19 cellular contexts compared by ENCODE assay signal in the genomic region with DNA sequence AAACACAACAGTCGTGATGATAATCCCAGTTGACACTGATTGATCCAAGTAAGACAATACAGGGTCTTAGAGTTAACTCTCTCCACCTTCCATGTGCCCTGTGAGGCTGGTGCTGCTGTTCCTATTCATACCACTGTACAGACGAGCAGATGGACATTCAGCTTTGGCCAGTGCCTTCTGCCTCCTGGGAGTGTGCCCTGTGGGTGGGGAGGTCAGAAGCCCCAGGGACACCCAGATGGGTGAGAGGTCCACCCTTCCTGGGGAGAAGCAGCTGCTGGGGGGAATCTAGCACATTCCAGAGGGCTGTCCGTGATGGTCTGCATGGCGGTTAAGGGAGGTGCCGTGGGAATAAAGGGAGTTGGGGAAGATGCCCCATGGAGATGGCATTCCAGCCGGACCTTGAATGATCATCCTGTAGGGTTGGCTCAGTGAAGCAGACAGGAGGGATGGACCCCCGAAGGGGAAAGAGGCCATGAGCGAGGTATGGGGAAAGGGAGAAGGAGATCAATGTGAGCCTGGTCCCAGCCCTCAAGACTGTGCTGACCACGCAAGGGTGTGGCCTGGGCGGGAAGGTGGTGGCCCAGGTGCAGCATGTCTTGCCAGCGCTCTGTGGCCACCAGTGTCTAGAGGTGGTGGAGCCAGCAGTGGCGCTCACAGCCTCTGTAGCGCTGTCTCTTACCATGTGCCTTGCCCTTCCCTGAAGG.
DNase-seq lines count a peak whose midpoint lies in the region; ATAC-seq and TF ChIP-seq lines count a peak whose summit lies in the region.
"Had no signal": no experiment of that assay in that cellular context is flagged by ENCODE, and none has a peak within 500 bp of the region (broad histone marks: within the 10 kb centered on the region; RNA-seq: fewer than 3 reads in every experiment).

No MANE protein-coding gene starts in this region.

- DNase-seq in activated CD8-positive, alpha-beta memory T cell treated with anti-CD3 and anti-CD28 coated beads, Interleukin-2, amount 10 ng/mL, durations not matched to agents 7 days and 5 days: peak; percentile 31
- no peak for DNase-seq in activated CD8-positive, alpha-beta memory T cell treated with anti-CD3 and anti-CD28 coated beads, Interleukin-2, amount 50 U/mL, for 4 hours
- peak; percentile 79 for DNase-seq in chondrocyte (ENCODE audit: low spot score)
- peak; percentile 55 for DNase-seq in myocyte (ENCODE audit: low read depth)
- peak; percentile 21 for DNase-seq in stomach
- no peak for DNase-seq in occipital lobe (lab: John Stamatoyannopoulos, UW)
- DNase-seq: BE2C; CD4-positive, CD25-positive, alpha-beta regulatory T cell; COR-L47; EL; H9; KBM-7; NCI-H1694 treated with DMSO at 0.1 percent for 48 hours; NCI-H510A; NCI-H774 had no signal

- H3K27ac ChIP-seq in stomach: no peak overlapping the region

- H3K4me3 ChIP-seq in stomach: no peak overlapping the region
- H3K4me3 ChIP-seq: GM12878 had no signal

- intact Hi-C loops in stomach (cut with DNase I; ENCODE audit: low total_unique reads): no loop called here

- H3K36me3 Mint-ChIP-seq in activated CD8-positive, alpha-beta memory T cell treated with anti-CD3 and anti-CD28 coated beads, Interleukin-2, amount 10 ng/mL, durations not matched to agents 7 days and 5 days: no peaks in the 10 kb centered on the region
- H3K36me3 Mint-ChIP-seq in chondrocyte (ENCODE audit: low read depth): no peaks in the 10 kb centered on the region
- H3K36me3 Mint-ChIP-seq: CD4-positive, CD25-positive, alpha-beta regulatory T cell had no signal

- H3K4me1 Mint-ChIP-seq in activated CD8-positive, alpha-beta memory T cell treated with anti-CD3 and anti-CD28 coated beads, Interleukin-2, amount 10 ng/mL, durations not matched to agents 7 days and 5 days: peaks cover 6% of the 10 kb centered on the region
- H3K4me1 Mint-ChIP-seq in chondrocyte (ENCODE audit: low read depth): no peaks in the 10 kb centered on the region
- H3K4me1 Mint-ChIP-seq: CD4-positive, CD25-positive, alpha-beta regulatory T cell had no signal

- H3K4me1 ChIP-seq in stomach: peaks cover 0 to 5% (median 0%) of the 10 kb centered on the region in 4 donors
- H3K4me1 ChIP-seq: BE2C had no signal

- WGBS in stomach, 5 donors: 87 to 90% (median 88%) methylated on average over 12 to 13 of the region's 13 CpGs

- no peak for TF ChIP-seq POLR2A in stomach (IDR thresholded peaks at IDR 0.05)

- H3K27me3 Mint-ChIP-seq in activated CD8-positive, alpha-beta memory T cell treated with anti-CD3 and anti-CD28 coated beads, Interleukin-2, amount 10 ng/mL, durations not matched to agents 7 days and 5 days: no peaks in the 10 kb centered on the region
- H3K27me3 Mint-ChIP-seq in chondrocyte (ENCODE audit: low read depth): peaks cover 2% of the 10 kb centered on the region
- H3K27me3 Mint-ChIP-seq: CD4-positive, CD25-positive, alpha-beta regulatory T cell had no signal

- no peaks in the 10 kb centered on the region for H3K27me3 ChIP-seq in stomach
- H3K27me3 ChIP-seq: BE2C had no signal

- no peak overlapping the region for H3K4me3 Mint-ChIP-seq in activated CD8-positive, alpha-beta memory T cell treated with anti-CD3 and anti-CD28 coated beads, Interleukin-2, amount 10 ng/mL, durations not matched to agents 7 days and 5 days
- H3K4me3 Mint-ChIP-seq in chondrocyte (ENCODE audit: unreplicated experiment): no peak overlapping the region
- H3K4me3 Mint-ChIP-seq: CD4-positive, CD25-positive, alpha-beta regulatory T cell; H9 had no signal

- TF ChIP-seq CTCF in chondrocyte (IDR thresholded peaks at IDR 0.05) (no peak), stomach (IDR thresholded peaks at IDR 0.05) (no peak)

- H3K36me3 ChIP-seq in stomach: no peaks in the 10 kb centered on the region
- H3K36me3 ChIP-seq: BE2C had no signal

- ATAC-seq in activated CD8-positive, alpha-beta memory T cell treated with anti-CD3 and anti-CD28 coated beads, Interleukin-2, amount 10 ng/mL, durations not matched to agents 7 days and 5 days: no peak
- ATAC-seq in HG03025 (IDR thresholded peaks at IDR 0.05; ENCODE audit: low FRiP score, unreplicated experiment) (no peak), HG03442 (IDR thresholded peaks at IDR 0.05; ENCODE audit: unreplicated experiment) (no peak)
- ATAC-seq: GM12878, HepG2 had no signal

- CTCF ChIA-PET in activated CD8-positive, alpha-beta memory T cell treated with anti-CD3 and anti-CD28 coated beads, Interleukin-2, amount 10 ng/mL, durations not matched to agents 7 days and 5 days (lab: Charles Lee): interaction anchor here (1.5 kb wide), 1 partner anchor 15 kb away, joined by 3 read pairs; no protein-coding TSS in a partner anchor

- no peaks in the 10 kb centered on the region for H3K9me3 ChIP-seq in stomach
- H3K9me3 ChIP-seq: BE2C had no signal

- no peak for TF ChIP-seq EP300 in stomach (IDR thresholded peaks at IDR 0.05)

- no peak overlapping the region for H3K27ac Mint-ChIP-seq in activated CD8-positive, alpha-beta memory T cell treated with anti-CD3 and anti-CD28 coated beads, Interleukin-2, amount 10 ng/mL, durations not matched to agents 7 days and 5 days
- no peak overlapping the region for H3K27ac Mint-ChIP-seq in chondrocyte (ENCODE audit: unreplicated experiment)
- H3K27ac Mint-ChIP-seq: CD4-positive, CD25-positive, alpha-beta regulatory T cell had no signal

- H3K9me3 Mint-ChIP-seq in activated CD8-positive, alpha-beta memory T cell treated with anti-CD3 and anti-CD28 coated beads, Interleukin-2, amount 10 ng/mL, durations not matched to agents 7 days and 5 days (ENCODE audit: low read depth): no peaks in the 10 kb centered on the region
- no peaks in the 10 kb centered on the region for H3K9me3 Mint-ChIP-seq in chondrocyte (ENCODE audit: low read depth)
- H3K9me3 Mint-ChIP-seq: CD4-positive, CD25-positive, alpha-beta regulatory T cell; H9 had no signal

Comparison
In these comparisons a context has a peak if more than half of its experiments do, and no peak if none do; other contexts are left out.
1. DNase-seq: peak in activated CD8-positive, alpha-beta memory T cell treated with anti-CD3 and anti-CD28 coated beads, Interleukin-2, amount 10 ng/mL, durations not matched to agents 7 days and 5 days (single experiment), chondrocyte (single experiment), myocyte (single experiment) and stomach (single experiment); none in activated CD8-positive, alpha-beta memory T cell treated with anti-CD3 and anti-CD28 coated beads, Interleukin-2, amount 50 U/mL, for 4 hours (single experiment) and occipital lobe (single experiment).